ENCODE assay signal across 1 cellular context in the genomic region with DNA sequence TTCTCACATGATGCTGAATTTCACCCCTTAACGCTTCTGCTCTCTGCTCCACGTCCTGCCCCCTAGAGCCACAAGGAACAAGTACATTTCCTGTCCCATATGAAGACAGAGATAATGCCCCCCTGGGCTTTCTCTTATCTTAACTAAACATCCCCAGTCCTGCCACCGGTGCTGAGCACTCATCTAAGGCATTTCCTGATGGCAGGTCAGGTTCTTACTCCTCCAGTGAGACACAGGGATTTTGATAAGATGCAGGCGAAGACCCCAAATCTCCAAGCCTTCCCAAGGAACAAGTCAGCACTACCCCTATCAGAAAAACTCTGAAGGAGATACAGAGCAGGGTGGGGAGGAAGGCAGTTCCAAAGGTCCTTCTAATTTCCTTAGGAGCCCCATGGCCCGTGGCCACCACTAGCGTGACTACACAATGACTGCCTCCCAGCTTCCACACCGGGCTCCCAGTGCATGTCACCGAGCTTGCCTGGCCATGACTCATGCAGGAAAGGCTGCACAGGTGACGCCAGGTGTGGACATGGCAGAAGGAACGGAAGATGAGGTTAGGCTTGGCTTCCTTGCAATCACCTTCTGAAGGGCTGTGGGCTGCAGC.
A peak's percentile ranks its signal among the peaks of the same experiment; 100 is the strongest.
TF ChIP-seq lines count a peak whose summit lies in the region.

No MANE protein-coding gene starts in this region.

TF ChIP-seq in K562, 482 proteins besides CTCF, POLR2A, EP300 and RAD21 (continued from another document and continues in another):
- TF ChIP-seq, protein P1, sequence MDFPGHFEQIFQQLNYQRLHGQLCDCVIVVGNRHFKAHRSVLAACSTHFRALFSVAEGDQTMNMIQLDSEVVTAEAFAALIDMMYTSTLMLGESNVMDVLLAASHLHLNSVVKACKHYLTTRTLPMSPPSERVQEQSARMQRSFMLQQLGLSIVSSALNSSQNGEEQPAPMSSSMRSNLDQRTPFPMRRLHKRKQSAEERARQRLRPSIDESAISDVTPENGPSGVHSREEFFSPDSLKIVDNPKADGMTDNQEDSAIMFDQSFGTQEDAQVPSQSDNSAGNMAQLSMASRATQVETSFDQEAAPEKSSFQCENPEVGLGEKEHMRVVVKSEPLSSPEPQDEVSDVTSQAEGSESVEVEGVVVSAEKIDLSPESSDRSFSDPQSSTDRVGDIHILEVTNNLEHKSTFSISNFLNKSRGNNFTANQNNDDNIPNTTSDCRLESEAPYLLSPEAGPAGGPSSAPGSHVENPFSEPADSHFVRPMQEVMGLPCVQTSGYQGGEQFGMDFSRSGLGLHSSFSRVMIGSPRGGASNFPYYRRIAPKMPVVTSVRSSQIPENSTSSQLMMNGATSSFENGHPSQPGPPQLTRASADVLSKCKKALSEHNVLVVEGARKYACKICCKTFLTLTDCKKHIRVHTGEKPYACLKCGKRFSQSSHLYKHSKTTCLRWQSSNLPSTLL (IDR thresholded peaks at IDR 0.05), result no peak
- TF ChIP-seq BHLHE40 (IDR thresholded peaks at IDR 0.05; ENCODE audit: low read length) (peak; percentile 47; the same call in 1 of the 2 replicates), MYNN (IDR thresholded peaks at IDR 0.05) (peak; percentile 84), MYNN (CRISPR knock-in tag; IDR thresholded peaks at IDR 0.05) (no peak), GATA2 (CRISPR knock-in tag; IDR thresholded peaks at IDR 0.05) (peak; percentile 85; the same call in 1 of the 2 replicates), RFX5 (IDR thresholded peaks at IDR 0.05; ENCODE audit: low read depth, low read length) (no peak), ZZZ3 (IDR thresholded peaks at IDR 0.05) (no peak), HDAC3 (IDR thresholded peaks at IDR 0.05; ENCODE audit: borderline replicate concordance, partially characterized antibody) (peak; percentile 12), CCNT2 (IDR thresholded peaks at IDR 0.05; ENCODE audit: borderline replicate concordance, extremely low read depth, insufficient read length, low read depth, low read length) (peak; percentile 68), POLR2H (tag; IDR thresholded peaks at IDR 0.05; ENCODE audit: low read depth) (no peak), FOXA1 (IDR thresholded peaks at IDR 0.05; ENCODE audit: borderline replicate concordance) (no peak), ZNF384 (IDR thresholded peaks at IDR 0.05; ENCODE audit: low read depth, low read length) (no peak), TFAM (CRISPR knock-in tag; conservative IDR thresholded peaks at IDR 0.05) (no peak), FOXJ2 (tag; IDR thresholded peaks at IDR 0.05) (no peak), MAFG (tag; conservative IDR thresholded peaks at IDR 0.05) (no peak)
- TF ChIP-seq, protein P2, sequence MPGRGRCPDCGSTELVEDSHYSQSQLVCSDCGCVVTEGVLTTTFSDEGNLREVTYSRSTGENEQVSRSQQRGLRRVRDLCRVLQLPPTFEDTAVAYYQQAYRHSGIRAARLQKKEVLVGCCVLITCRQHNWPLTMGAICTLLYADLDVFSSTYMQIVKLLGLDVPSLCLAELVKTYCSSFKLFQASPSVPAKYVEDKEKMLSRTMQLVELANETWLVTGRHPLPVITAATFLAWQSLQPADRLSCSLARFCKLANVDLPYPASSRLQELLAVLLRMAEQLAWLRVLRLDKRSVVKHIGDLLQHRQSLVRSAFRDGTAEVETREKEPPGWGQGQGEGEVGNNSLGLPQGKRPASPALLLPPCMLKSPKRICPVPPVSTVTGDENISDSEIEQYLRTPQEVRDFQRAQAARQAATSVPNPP (IDR thresholded peaks at IDR 0.05; ENCODE audit: borderline replicate concordance, insufficient read depth, insufficient read length), result no peak
- TF ChIP-seq, protein P3, sequence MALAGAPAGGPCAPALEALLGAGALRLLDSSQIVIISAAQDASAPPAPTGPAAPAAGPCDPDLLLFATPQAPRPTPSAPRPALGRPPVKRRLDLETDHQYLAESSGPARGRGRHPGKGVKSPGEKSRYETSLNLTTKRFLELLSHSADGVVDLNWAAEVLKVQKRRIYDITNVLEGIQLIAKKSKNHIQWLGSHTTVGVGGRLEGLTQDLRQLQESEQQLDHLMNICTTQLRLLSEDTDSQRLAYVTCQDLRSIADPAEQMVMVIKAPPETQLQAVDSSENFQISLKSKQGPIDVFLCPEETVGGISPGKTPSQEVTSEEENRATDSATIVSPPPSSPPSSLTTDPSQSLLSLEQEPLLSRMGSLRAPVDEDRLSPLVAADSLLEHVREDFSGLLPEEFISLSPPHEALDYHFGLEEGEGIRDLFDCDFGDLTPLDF (CRISPR knock-in tag; IDR thresholded peaks at IDR 0.05), result no peak
- TF ChIP-seq, protein P4, sequence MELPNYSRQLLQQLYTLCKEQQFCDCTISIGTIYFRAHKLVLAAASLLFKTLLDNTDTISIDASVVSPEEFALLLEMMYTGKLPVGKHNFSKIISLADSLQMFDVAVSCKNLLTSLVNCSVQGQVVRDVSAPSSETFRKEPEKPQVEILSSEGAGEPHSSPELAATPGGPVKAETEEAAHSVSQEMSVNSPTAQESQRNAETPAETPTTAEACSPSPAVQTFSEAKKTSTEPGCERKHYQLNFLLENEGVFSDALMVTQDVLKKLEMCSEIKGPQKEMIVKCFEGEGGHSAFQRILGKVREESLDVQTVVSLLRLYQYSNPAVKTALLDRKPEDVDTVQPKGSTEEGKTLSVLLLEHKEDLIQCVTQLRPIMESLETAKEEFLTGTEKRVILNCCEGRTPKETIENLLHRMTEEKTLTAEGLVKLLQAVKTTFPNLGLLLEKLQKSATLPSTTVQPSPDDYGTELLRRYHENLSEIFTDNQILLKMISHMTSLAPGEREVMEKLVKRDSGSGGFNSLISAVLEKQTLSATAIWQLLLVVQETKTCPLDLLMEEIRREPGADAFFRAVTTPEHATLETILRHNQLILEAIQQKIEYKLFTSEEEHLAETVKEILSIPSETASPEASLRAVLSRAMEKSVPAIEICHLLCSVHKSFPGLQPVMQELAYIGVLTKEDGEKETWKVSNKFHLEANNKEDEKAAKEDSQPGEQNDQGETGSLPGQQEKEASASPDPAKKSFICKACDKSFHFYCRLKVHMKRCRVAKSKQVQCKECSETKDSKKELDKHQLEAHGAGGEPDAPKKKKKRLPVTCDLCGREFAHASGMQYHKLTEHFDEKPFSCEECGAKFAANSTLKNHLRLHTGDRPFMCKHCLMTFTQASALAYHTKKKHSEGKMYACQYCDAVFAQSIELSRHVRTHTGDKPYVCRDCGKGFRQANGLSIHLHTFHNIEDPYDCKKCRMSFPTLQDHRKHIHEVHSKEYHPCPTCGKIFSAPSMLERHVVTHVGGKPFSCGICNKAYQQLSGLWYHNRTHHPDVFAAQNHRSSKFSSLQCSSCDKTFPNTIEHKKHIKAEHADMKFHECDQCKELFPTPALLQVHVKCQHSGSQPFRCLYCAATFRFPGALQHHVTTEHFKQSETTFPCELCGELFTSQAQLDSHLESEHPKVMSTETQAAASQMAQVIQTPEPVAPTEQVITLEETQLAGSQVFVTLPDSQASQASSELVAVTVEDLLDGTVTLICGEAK (IDR thresholded peaks at IDR 0.05), result no peak
- TF ChIP-seq, protein P4 (CRISPR knock-in tag; IDR thresholded peaks at IDR 0.05), result no peak
- TF ChIP-seq, protein P5, sequence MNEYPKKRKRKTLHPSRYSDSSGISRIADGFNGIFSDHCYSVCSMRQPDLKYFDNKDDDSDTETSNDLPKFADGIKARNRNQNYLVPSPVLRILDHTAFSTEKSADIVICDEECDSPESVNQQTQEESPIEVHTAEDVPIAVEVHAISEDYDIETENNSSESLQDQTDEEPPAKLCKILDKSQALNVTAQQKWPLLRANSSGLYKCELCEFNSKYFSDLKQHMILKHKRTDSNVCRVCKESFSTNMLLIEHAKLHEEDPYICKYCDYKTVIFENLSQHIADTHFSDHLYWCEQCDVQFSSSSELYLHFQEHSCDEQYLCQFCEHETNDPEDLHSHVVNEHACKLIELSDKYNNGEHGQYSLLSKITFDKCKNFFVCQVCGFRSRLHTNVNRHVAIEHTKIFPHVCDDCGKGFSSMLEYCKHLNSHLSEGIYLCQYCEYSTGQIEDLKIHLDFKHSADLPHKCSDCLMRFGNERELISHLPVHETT (CRISPR knock-in tag; conservative IDR thresholded peaks at IDR 0.05 in 1 of 2, IDR thresholded peaks at IDR 0.05 in 1 of 2), result 0 out of 4 replicates have a peak, but pooled peaks of 1 of the 2 experiments have one; percentile 34
- TF ChIP-seq, protein P6, sequence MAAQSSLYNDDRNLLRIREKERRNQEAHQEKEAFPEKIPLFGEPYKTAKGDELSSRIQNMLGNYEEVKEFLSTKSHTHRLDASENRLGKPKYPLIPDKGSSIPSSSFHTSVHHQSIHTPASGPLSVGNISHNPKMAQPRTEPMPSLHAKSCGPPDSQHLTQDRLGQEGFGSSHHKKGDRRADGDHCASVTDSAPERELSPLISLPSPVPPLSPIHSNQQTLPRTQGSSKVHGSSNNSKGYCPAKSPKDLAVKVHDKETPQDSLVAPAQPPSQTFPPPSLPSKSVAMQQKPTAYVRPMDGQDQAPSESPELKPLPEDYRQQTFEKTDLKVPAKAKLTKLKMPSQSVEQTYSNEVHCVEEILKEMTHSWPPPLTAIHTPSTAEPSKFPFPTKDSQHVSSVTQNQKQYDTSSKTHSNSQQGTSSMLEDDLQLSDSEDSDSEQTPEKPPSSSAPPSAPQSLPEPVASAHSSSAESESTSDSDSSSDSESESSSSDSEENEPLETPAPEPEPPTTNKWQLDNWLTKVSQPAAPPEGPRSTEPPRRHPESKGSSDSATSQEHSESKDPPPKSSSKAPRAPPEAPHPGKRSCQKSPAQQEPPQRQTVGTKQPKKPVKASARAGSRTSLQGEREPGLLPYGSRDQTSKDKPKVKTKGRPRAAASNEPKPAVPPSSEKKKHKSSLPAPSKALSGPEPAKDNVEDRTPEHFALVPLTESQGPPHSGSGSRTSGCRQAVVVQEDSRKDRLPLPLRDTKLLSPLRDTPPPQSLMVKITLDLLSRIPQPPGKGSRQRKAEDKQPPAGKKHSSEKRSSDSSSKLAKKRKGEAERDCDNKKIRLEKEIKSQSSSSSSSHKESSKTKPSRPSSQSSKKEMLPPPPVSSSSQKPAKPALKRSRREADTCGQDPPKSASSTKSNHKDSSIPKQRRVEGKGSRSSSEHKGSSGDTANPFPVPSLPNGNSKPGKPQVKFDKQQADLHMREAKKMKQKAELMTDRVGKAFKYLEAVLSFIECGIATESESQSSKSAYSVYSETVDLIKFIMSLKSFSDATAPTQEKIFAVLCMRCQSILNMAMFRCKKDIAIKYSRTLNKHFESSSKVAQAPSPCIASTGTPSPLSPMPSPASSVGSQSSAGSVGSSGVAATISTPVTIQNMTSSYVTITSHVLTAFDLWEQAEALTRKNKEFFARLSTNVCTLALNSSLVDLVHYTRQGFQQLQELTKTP (IDR thresholded peaks at IDR 0.05; ENCODE audit: low read depth in 1 of 2, partially characterized antibody in 2 of 2), result no peak
- TF ChIP-seq, protein P7, sequence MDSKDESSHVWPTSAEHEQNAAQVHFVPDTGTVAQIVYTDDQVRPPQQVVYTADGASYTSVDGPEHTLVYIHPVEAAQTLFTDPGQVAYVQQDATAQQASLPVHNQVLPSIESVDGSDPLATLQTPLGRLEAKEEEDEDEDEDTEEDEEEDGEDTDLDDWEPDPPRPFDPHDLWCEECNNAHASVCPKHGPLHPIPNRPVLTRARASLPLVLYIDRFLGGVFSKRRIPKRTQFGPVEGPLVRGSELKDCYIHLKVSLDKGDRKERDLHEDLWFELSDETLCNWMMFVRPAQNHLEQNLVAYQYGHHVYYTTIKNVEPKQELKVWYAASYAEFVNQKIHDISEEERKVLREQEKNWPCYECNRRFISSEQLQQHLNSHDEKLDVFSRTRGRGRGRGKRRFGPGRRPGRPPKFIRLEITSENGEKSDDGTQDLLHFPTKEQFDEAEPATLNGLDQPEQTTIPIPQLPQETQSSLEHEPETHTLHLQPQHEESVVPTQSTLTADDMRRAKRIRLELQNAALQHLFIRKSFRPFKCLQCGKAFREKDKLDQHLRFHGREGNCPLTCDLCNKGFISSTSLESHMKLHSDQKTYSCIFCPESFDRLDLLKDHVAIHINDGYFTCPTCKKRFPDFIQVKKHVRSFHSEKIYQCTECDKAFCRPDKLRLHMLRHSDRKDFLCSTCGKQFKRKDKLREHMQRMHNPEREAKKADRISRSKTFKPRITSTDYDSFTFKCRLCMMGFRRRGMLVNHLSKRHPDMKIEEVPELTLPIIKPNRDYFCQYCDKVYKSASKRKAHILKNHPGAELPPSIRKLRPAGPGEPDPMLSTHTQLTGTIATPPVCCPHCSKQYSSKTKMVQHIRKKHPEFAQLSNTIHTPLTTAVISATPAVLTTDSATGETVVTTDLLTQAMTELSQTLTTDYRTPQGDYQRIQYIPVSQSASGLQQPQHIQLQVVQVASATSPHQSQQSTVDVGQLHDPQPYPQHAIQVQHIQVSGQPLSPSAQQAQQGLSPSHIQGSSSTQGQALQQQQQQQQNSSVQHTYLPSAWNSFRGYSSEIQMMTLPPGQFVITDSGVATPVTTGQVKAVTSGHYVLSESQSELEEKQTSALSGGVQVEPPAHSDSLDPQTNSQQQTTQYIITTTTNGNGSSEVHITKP (IDR thresholded peaks at IDR 0.05; ENCODE audit: partially characterized antibody), result peak; percentile 3
- TF ChIP-seq, protein P8, sequence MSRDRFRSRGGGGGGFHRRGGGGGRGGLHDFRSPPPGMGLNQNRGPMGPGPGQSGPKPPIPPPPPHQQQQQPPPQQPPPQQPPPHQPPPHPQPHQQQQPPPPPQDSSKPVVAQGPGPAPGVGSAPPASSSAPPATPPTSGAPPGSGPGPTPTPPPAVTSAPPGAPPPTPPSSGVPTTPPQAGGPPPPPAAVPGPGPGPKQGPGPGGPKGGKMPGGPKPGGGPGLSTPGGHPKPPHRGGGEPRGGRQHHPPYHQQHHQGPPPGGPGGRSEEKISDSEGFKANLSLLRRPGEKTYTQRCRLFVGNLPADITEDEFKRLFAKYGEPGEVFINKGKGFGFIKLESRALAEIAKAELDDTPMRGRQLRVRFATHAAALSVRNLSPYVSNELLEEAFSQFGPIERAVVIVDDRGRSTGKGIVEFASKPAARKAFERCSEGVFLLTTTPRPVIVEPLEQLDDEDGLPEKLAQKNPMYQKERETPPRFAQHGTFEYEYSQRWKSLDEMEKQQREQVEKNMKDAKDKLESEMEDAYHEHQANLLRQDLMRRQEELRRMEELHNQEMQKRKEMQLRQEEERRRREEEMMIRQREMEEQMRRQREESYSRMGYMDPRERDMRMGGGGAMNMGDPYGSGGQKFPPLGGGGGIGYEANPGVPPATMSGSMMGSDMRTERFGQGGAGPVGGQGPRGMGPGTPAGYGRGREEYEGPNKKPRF (IDR thresholded peaks at IDR 0.05; ENCODE audit: low read depth, low read length), result no peak
